In the genomic region with DNA sequence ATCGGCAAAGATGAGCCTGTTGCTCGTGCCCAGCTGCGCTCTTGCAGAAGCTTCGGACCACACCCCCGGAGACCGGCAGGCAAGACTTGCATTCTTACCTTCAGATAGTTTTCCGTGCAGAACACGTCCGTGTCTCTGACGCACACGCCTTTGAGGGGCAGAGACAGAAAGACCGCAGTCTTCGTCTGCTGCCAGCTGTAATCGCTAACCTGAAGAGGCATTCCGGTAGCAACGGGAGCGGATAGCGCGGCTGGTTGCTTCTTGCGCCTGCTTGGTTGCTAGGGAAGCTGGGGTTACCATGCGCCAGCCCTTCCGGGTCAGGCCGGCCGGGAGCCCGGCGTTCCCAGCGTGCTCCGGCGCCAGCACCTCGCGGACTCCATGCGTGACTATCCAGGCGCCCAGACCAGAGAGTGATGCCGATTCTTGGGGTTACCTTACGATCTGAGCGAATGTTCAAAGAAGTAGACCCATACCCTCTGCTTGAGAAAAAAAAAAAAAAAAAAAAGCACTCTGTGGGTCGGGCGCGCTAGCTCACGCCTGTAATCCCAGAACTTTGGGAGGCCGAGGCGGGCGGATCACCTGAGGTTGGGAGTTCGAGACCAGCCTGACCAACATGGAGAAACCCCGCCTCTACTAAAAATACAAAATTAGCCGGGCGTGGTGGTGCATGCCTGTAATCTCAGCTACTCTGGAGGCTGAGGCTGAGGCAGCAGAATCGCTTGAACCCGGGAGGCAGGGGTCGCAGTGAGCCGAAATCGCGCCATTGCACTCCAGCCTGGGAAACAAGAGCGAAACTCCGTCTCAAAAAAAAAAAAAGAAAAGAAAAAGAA, we compare ENCODE assay signal across 8 cellular contexts. TPM values are rescaled to one million over a fixed set of nuclear protein-coding genes. Genes with fewer than 3 reads are reported as not detected.
A peak's percentile ranks its signal among the peaks of the same experiment; 100 is the strongest.
DNase-seq lines count a peak whose midpoint lies in the region; ATAC-seq and TF ChIP-seq lines count a peak whose summit lies in the region.
"Not testable (repeated sequence)": the region's sequence is repeated elsewhere in the genome, so short reads cannot be mapped to it uniquely, and the experiment has no call there.

No MANE protein-coding gene starts in this region.

- H3K4me1 Mint-ChIP-seq in activated naive CD8-positive, alpha-beta T cell treated with anti-CD3 and anti-CD28 coated beads for 36 hours = not testable (repeated sequence)

- not testable (repeated sequence) for H3K36me3 ChIP-seq in ovary, thoracic aorta

- POLR2A ChIA-PET in GM10248 (lab: Yijun Ruan, JAX) = not testable (repeated sequence)

- not testable (repeated sequence) for TF ChIP-seq EP300 in ovary (IDR thresholded peaks at IDR 0.05)

- TF ChIP-seq CTCF in GM10248 (IDR thresholded peaks at IDR 0.05; ENCODE audit: control extremely low read depth, extremely low read depth, low read depth, missing control alignments); ovary (IDR thresholded peaks at IDR 0.05); thoracic aorta (IDR thresholded peaks at IDR 0.05): not testable (repeated sequence)

- H3K27me3 Mint-ChIP-seq in activated naive CD8-positive, alpha-beta T cell treated with anti-CD3 and anti-CD28 coated beads for 36 hours = peaks cover 13% of the 10 kb centered on the region

- peak overlapping the region; percentile 69 for H3K4me3 ChIP-seq in ovary
- H3K4me3 ChIP-seq in thoracic aorta = peak overlapping the region; percentile 85

- DNase-seq in GM10248 (ENCODE audit: extremely low spot score) (peak; percentile 85), NCI-H1048 (lab: John Stamatoyannopoulos, UW) (peak; percentile 57), SKM-1 treated with dmso at 0.1 percent for 144 hours (lab: John Stamatoyannopoulos, UW; ENCODE audit: unreplicated experiment) (peak; percentile 88), Right ventricle myocardium superior (peak; percentile 94), ovary (peak; percentile 74 to 89 (median 82)), thoracic aorta (ENCODE audit: low spot score) (peak; percentile 23)
- peak; percentile 83 for DNase-seq in activated naive CD8-positive, alpha-beta T cell treated with anti-CD3 and anti-CD28 coated beads for 36 hours

- ATAC-seq in HG02588 (IDR thresholded peaks at IDR 0.05; ENCODE audit: unreplicated experiment) = peak; percentile 99
- peak; percentile 100 for ATAC-seq in Right ventricle myocardium superior (ENCODE audit: poor library complexity)
- peak; percentile 84 for ATAC-seq in thoracic aorta (ENCODE audit: insufficient number of reproducible peaks, low FRiP score, low read depth)

- H3K9me3 ChIP-seq in ovary, thoracic aorta: not testable (repeated sequence)

- 6 to 9% (median 8%) methylated on average over 54 to 55 of the region's 55 CpGs for WGBS in ovary, 3 donors

- not testable (repeated sequence) for H3K27me3 ChIP-seq in ovary; thoracic aorta (replicated peaks; ENCODE audit: insufficient read depth)

- H3K4me3 Mint-ChIP-seq in activated naive CD8-positive, alpha-beta T cell treated with anti-CD3 and anti-CD28 coated beads for 36 hours = peak overlapping the region; percentile 83

- intact Hi-C loops in Right ventricle myocardium superior (cut with DNase I); ovary (cut with DNase I): not testable (repeated sequence)

- not testable (repeated sequence) for H3K27ac ChIP-seq in ovary, thoracic aorta

- not testable (repeated sequence) for H3K4me1 ChIP-seq in ovary (ENCODE audit: insufficient read depth); thoracic aorta (ENCODE audit: control insufficient read depth in 1 of 2, low read depth in 2 of 2)

- not testable (repeated sequence) for TF ChIP-seq POLR2A in ovary (IDR thresholded peaks at IDR 0.05)

- H3K9me3 Mint-ChIP-seq in activated naive CD8-positive, alpha-beta T cell treated with anti-CD3 and anti-CD28 coated beads for 36 hours = not testable (repeated sequence)

- H3K36me3 Mint-ChIP-seq in activated naive CD8-positive, alpha-beta T cell treated with anti-CD3 and anti-CD28 coated beads for 36 hours = not testable (repeated sequence)

- CTCF ChIA-PET in GM10248 (lab: Yijun Ruan, JAX) = interaction anchor here (1.2 to 2.7 kb wide), 2 partner anchors 14 to 27 kb away, joined by 3 to 11 read pairs; no protein-coding TSS in a partner anchor

- H3K27ac Mint-ChIP-seq in activated naive CD8-positive, alpha-beta T cell treated with anti-CD3 and anti-CD28 coated beads for 36 hours = peak overlapping the region; percentile 79

RNA-seq across cellular contexts. Expression of gene DNAAF4, which starts 9.7 kb away (rescaled TPM):
- under 1 TPM; 0.38 to 0.52 TPM for total RNA-seq in activated naive CD8-positive, alpha-beta T cell treated with anti-CD3 and anti-CD28 coated beads for 36 hours
- 0.81 TPM for total RNA-seq in Right ventricle myocardium superior
- total RNA-seq in ovary = 1 to 10 TPM; 1.3 to 4.8 (median 2.4) TPM
- 1 to 10 TPM; 2.5 to 2.7 TPM for polyA plus RNA-seq in ovary
- 1 to 10 TPM; 1.8 to 2.2 TPM for total RNA-seq in thoracic aorta

Comparison
In these comparisons a context has a peak if more than half of its experiments do, and no peak if none do; other contexts are left out.
1. DNase-seq: peak in every context shown above with its lines; median percentile 94 in Right ventricle myocardium superior; 88 in SKM-1 treated with dmso at 0.1 percent for 144 hours; 85 in GM10248; 83 in activated naive CD8-positive, alpha-beta T cell treated with anti-CD3 and anti-CD28 coated beads for 36 hours; 82 in ovary; 57 in NCI-H1048; 23 in thoracic aorta.